1 cellular context compared by ENCODE assay signal in the genomic region with DNA sequence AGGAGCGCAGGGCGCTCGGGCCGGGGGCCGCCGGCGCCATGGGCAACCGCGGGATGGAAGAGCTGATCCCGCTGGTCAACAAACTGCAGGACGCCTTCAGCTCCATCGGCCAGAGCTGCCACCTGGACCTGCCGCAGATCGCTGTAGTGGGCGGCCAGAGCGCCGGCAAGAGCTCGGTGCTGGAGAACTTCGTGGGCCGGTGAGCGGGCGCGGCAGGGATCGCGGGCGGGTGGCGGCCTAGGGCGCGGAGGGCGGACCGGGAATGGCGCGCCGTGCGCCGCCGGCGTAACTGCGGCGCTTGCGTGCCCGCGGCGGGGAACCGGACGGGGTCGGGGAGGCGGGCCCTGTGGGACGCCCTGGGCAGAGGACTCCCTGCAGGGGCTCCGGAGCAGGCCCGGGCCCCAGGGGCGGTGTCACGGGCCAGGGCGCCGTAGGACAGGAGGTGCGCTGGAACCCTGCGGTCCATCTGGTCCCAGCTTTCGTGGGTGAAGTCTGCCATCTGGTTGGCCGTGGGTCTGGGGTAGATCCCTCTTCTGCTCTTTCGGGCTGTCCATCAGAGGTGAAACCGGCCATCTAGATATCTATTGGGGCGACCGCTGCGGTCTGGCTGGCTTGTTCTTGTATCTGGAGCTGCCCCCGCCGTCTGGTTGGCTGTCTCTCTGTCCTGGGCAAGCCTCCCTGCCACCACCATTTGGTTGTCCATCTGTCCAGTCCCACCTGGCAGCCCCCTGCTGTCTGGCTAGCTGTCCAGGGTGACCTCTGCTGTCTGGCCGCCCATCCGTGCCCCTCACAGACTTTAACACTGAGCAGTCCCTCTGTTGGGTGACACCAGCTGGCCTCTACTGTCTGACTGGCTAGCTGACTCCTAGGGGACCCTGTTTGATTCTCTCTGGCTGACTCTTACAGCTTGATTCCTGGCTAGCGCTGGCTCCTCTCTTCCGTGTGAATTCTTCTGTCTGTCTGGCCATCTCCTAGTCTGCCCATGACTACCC.
TF ChIP-seq lines count a peak whose summit lies in the region.

No MANE protein-coding gene starts in this region.

TF ChIP-seq in HepG2, 621 proteins besides CTCF, POLR2A, EP300 and RAD21 (continued from another document and continues in another):
- TF ChIP-seq, protein P1, sequence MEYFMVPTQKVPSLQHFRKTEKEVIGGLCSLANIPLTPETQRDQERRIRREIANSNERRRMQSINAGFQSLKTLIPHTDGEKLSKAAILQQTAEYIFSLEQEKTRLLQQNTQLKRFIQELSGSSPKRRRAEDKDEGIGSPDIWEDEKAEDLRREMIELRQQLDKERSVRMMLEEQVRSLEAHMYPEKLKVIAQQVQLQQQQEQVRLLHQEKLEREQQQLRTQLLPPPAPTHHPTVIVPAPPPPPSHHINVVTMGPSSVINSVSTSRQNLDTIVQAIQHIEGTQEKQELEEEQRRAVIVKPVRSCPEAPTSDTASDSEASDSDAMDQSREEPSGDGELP (IDR thresholded peaks at IDR 0.05; ENCODE audit: borderline replicate concordance, low read depth), result peak; percentile 37; the same call in 1 of the 2 replicates
- TF ChIP-seq ZFYVE20 (CRISPR knock-in tag; IDR thresholded peaks at IDR 0.05; ENCODE audit: borderline replicate concordance, low read depth) (no peak), FIP1L1 (IDR thresholded peaks at IDR 0.05; ENCODE audit: borderline replicate concordance, insufficient read depth, low read depth, low read length) (no peak), GABPA (IDR thresholded peaks at IDR 0.05; ENCODE audit: low read depth, low read length) (no peak), GABPA (CRISPR knock-in tag; IDR thresholded peaks at IDR 0.05; ENCODE audit: low read depth) (no peak), AGO1 (IDR thresholded peaks at IDR 0.05; ENCODE audit: low read depth, low read length, poor library complexity, severe bottlenecking) (peak; percentile 73), ZMYM3 (CRISPR knock-in tag; IDR thresholded peaks at IDR 0.05) (no peak), RELA (CRISPR knock-in tag; IDR thresholded peaks at IDR 0.05) (no peak), ZNF572 (CRISPR knock-in tag; IDR thresholded peaks at IDR 0.05) (no peak), ZNF790 (CRISPR knock-in tag; IDR thresholded peaks at IDR 0.05; ENCODE audit: borderline replicate concordance) (no peak), NR0B2 (CRISPR knock-in tag; IDR thresholded peaks at IDR 0.05) (peak; percentile 73; the same call in 1 of the 2 replicates), ZNF597 (CRISPR knock-in tag; IDR thresholded peaks at IDR 0.05) (no peak), IKZF1 (IDR thresholded peaks at IDR 0.05) (no peak), TP53 (CRISPR knock-in tag; conservative IDR thresholded peaks at IDR 0.05) (no peak), NFIC (IDR thresholded peaks at IDR 0.05; ENCODE audit: low read length) (no peak), SPEN (CRISPR knock-in tag; IDR thresholded peaks at IDR 0.05; ENCODE audit: low read depth) (no peak; the same call in 1 of the 2 replicates), MAF1 (CRISPR knock-in tag; IDR thresholded peaks at IDR 0.05; ENCODE audit: borderline replicate concordance) (no peak), DMAP1 (CRISPR knock-in tag; IDR thresholded peaks at IDR 0.05) (no peak), HMGXB4 (CRISPR knock-in tag; IDR thresholded peaks at IDR 0.05; ENCODE audit: borderline replicate concordance in 1 of 2, low read depth in 1 of 2) (peak in 1 of 2 experiments; percentile 47; a peak in 2 of 4 replicates), ZNF550 (CRISPR knock-in tag; IDR thresholded peaks at IDR 0.05; ENCODE audit: borderline replicate concordance) (no peak), PHF5A (CRISPR knock-in tag; IDR thresholded peaks at IDR 0.05; ENCODE audit: low read depth, unreplicated experiment) (no peak), KLF12 (CRISPR knock-in tag; IDR thresholded peaks at IDR 0.05; ENCODE audit: borderline replicate concordance) (peak; percentile 79; the same call in 1 of the 2 replicates), SMC3 (IDR thresholded peaks at IDR 0.05; ENCODE audit: low read length) (no peak), HDAC1 (CRISPR knock-in tag; IDR thresholded peaks at IDR 0.05) (peak; percentile 59; the same call in 1 of the 2 replicates), ZNF891 (CRISPR knock-in tag; IDR thresholded peaks at IDR 0.05) (peak; percentile 19; the same call in 1 of the 2 replicates), SIX1 (CRISPR knock-in tag; IDR thresholded peaks at IDR 0.05; ENCODE audit: borderline replicate concordance) (no peak), RFX3 (CRISPR knock-in tag; IDR thresholded peaks at IDR 0.05) (no peak), SP2 (CRISPR knock-in tag; IDR thresholded peaks at IDR 0.05) (no peak), RORA (CRISPR knock-in tag; IDR thresholded peaks at IDR 0.05) (no peak), ZNF10 (CRISPR knock-in tag; IDR thresholded peaks at IDR 0.05; ENCODE audit: borderline replicate concordance, low read depth) (no peak), THYN1 (CRISPR knock-in tag; IDR thresholded peaks at IDR 0.05; ENCODE audit: borderline replicate concordance, low read depth) (no peak), ZNF326 (CRISPR knock-in tag; IDR thresholded peaks at IDR 0.05; ENCODE audit: borderline replicate concordance) (no peak), ZNF740 (CRISPR knock-in tag; IDR thresholded peaks at IDR 0.05) (no peak), THAP11 (CRISPR knock-in tag; IDR thresholded peaks at IDR 0.05) (no peak), TBP (CRISPR knock-in tag; IDR thresholded peaks at IDR 0.05) (no peak), PPARG (CRISPR knock-in tag; conservative IDR thresholded peaks at IDR 0.05) (no peak), POLR2AphosphoS5 (IDR thresholded peaks at IDR 0.05; ENCODE audit: low read depth, low read length) (peak; percentile 4; the same call in 1 of the 2 replicates), SNAPC2 (CRISPR knock-in tag; IDR thresholded peaks at IDR 0.05) (no peak), ZBTB7B (CRISPR knock-in tag; IDR thresholded peaks at IDR 0.05) (no peak), EZH2 (conservative IDR thresholded peaks at IDR 0.05; ENCODE audit: low read depth, low read length) (no peak), RNF2 (conservative IDR thresholded peaks at IDR 0.05; ENCODE audit: low read depth) (no peak), HMGA1 (CRISPR knock-in tag; conservative IDR thresholded peaks at IDR 0.05) (no peak), REXO4 (CRISPR knock-in tag; IDR thresholded peaks at IDR 0.05; ENCODE audit: borderline replicate concordance) (no peak), NFE2 (CRISPR knock-in tag; IDR thresholded peaks at IDR 0.05) (no peak), PAWR (CRISPR knock-in tag; IDR thresholded peaks at IDR 0.05; ENCODE audit: borderline replicate concordance) (no peak), RBM22 (optimal IDR thresholded peaks at IDR 0.05; ENCODE audit: low read length) (no peak), CC2D1A (CRISPR knock-in tag; IDR thresholded peaks at IDR 0.05) (no peak), ZNF7 (CRISPR knock-in tag; IDR thresholded peaks at IDR 0.05) (no peak)
- TF ChIP-seq, protein P2, sequence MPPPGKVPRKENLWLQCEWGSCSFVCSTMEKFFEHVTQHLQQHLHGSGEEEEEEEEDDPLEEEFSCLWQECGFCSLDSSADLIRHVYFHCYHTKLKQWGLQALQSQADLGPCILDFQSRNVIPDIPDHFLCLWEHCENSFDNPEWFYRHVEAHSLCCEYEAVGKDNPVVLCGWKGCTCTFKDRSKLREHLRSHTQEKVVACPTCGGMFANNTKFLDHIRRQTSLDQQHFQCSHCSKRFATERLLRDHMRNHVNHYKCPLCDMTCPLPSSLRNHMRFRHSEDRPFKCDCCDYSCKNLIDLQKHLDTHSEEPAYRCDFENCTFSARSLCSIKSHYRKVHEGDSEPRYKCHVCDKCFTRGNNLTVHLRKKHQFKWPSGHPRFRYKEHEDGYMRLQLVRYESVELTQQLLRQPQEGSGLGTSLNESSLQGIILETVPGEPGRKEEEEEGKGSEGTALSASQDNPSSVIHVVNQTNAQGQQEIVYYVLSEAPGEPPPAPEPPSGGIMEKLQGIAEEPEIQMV (CRISPR knock-in tag; IDR thresholded peaks at IDR 0.05; ENCODE audit: low read depth), result no peak
- TF ChIP-seq, protein P3, sequence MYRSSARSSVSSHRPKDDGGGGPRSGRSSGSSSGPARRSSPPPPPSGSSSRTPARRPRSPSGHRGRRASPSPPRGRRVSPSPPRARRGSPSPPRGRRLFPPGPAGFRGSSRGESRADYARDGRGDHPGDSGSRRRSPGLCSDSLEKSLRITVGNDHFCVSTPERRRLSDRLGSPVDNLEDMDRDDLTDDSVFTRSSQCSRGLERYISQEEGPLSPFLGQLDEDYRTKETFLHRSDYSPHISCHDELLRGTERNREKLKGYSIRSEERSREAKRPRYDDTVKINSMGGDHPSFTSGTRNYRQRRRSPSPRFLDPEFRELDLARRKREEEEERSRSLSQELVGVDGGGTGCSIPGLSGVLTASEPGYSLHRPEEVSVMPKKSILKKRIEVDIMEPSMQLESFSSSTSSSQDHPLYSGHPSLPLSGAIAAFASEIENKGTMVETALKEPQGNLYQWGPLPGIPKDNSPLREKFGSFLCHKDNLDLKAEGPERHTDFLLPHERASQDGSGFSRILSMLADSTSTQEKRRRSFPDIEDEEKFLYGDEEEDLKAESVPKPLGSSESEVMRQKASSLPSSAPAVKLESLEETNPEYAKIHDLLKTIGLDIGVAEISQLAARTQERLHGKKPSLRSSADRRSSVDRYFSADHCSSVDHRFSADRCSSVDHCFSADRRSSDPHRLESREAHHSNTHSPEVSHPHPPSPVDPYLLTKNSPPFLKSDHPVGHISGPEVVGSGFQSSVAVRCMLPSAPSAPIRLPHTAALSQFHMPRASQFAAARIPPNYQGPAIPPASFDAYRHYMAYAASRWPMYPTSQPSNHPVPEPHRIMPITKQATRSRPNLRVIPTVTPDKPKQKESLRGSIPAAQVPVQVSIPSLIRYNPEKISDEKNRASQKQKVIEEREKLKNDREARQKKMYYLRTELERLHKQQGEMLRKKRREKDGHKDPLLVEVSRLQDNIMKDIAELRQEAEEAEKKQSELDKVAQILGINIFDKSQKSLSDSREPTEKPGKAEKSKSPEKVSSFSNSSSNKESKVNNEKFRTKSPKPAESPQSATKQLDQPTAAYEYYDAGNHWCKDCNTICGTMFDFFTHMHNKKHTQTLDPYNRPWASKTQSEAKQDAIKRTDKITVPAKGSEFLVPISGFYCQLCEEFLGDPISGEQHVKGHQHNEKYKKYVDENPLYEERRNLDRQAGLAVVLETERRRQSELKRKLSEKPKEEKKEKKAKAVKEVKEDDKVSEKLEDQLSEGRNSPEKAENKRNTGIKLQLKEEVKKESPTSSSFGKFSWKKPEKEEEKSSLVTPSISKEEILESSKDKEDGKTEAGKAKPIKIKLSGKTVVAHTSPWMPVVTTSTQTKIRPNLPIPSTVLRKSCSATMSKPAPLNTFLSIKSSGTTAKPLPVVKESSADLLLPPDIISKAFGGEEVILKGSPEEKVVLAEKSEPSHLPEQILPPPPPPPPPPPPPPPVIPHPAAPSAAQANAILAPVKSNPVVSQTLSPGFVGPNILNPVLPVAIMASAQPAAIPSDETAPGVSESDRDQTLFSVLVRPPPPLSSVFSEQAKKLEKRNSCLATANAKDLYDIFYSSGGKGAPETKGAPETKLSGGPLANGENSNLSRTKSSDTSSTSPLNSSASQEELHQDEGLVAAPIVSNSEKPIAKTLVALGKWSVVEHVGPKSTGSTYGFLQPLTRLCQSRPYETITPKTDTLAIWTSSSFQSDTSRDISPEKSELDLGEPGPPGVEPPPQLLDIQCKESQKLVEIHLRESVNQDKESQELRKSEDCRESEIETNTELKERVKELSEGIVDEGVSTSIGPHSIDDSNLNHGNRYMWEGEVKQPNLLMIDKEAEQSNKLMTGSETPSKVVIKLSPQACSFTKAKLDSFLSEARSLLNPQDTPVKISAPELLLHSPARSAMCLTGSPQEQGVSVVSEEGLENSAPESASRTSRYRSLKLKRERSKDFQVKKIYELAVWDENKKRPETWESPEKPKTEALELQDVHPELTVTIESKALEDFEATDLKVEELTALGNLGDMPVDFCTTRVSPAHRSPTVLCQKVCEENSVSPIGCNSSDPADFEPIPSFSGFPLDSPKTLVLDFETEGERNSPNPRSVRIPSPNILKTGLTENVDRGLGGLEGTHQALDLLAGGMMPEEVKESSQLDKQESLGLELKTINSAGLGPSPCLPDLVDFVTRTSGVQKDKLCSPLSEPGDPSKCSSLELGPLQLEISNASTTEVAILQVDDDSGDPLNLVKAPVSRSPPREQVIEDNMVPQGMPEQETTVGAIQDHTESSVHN (CRISPR knock-in tag; IDR thresholded peaks at IDR 0.05), result no peak
- TF ChIP-seq, protein P4, sequence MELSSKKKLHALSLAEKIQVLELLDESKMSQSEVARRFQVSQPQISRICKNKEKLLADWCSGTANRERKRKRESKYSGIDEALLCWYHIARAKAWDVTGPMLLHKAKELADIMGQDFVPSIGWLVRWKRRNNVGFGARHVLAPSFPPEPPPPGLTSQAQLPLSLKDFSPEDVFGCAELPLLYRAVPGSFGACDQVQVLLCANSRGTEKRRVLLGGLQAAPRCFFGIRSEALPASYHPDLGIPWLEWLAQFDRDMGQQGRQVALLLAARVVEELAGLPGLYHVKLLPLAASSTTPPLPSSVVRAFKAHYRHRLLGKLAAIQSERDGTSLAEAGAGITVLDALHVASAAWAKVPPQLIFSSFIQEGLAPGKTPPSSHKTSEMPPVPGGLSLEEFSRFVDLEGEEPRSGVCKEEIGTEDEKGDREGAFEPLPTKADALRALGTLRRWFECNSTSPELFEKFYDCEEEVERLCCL (CRISPR knock-in tag; IDR thresholded peaks at IDR 0.05; ENCODE audit: borderline replicate concordance), result no peak
